ENCODE assay signal across 2 cellular contexts in the genomic region with DNA sequence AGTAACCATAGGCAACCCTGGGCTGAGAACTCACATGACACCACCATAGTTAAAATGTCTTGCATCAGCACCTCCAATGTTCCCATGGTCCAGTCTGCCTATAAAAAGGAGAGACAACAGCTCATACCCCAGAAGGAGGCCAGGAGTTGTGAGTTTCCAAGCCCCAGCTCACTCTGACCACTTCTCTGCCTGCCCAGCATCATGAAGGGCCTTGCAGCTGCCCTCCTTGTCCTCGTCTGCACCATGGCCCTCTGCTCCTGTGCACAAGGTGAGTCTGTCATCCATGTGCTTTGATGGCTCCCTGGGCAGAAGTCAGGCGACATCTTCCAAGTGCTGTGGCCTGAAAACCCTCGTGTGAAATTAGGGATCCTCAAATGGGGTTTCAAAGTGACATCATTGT.
TF ChIP-seq lines count a peak whose summit lies in the region.

CCL18 (plus strand) TSS at position 131 of the 400 bp plus-strand sequence; CDS start at position 202, 71 bp downstream.

TF ChIP-seq in HEK293, 187 proteins besides CTCF, POLR2A, EP300 and RAD21 (continued from another document):
- peak; percentile 40; the same call in 1 of the 2 replicates for TF ChIP-seq ATF2 (tag by site-specific recombination; IDR thresholded peaks at IDR 0.05; ENCODE audit: low read depth)
- no peak for TF ChIP-seq ZNF274 (IDR thresholded peaks at IDR 0.05; ENCODE audit: low read length)
- peak; percentile 32; the same call in 1 of the 2 replicates for TF ChIP-seq ZNF274 (tag by site-specific recombination; IDR thresholded peaks at IDR 0.05; ENCODE audit: borderline replicate concordance)

TF ChIP-seq in GM23338, 12 proteins besides CTCF, POLR2A, EP300 and RAD21 (continued from another document):
- TF ChIP-seq, protein P1, sequence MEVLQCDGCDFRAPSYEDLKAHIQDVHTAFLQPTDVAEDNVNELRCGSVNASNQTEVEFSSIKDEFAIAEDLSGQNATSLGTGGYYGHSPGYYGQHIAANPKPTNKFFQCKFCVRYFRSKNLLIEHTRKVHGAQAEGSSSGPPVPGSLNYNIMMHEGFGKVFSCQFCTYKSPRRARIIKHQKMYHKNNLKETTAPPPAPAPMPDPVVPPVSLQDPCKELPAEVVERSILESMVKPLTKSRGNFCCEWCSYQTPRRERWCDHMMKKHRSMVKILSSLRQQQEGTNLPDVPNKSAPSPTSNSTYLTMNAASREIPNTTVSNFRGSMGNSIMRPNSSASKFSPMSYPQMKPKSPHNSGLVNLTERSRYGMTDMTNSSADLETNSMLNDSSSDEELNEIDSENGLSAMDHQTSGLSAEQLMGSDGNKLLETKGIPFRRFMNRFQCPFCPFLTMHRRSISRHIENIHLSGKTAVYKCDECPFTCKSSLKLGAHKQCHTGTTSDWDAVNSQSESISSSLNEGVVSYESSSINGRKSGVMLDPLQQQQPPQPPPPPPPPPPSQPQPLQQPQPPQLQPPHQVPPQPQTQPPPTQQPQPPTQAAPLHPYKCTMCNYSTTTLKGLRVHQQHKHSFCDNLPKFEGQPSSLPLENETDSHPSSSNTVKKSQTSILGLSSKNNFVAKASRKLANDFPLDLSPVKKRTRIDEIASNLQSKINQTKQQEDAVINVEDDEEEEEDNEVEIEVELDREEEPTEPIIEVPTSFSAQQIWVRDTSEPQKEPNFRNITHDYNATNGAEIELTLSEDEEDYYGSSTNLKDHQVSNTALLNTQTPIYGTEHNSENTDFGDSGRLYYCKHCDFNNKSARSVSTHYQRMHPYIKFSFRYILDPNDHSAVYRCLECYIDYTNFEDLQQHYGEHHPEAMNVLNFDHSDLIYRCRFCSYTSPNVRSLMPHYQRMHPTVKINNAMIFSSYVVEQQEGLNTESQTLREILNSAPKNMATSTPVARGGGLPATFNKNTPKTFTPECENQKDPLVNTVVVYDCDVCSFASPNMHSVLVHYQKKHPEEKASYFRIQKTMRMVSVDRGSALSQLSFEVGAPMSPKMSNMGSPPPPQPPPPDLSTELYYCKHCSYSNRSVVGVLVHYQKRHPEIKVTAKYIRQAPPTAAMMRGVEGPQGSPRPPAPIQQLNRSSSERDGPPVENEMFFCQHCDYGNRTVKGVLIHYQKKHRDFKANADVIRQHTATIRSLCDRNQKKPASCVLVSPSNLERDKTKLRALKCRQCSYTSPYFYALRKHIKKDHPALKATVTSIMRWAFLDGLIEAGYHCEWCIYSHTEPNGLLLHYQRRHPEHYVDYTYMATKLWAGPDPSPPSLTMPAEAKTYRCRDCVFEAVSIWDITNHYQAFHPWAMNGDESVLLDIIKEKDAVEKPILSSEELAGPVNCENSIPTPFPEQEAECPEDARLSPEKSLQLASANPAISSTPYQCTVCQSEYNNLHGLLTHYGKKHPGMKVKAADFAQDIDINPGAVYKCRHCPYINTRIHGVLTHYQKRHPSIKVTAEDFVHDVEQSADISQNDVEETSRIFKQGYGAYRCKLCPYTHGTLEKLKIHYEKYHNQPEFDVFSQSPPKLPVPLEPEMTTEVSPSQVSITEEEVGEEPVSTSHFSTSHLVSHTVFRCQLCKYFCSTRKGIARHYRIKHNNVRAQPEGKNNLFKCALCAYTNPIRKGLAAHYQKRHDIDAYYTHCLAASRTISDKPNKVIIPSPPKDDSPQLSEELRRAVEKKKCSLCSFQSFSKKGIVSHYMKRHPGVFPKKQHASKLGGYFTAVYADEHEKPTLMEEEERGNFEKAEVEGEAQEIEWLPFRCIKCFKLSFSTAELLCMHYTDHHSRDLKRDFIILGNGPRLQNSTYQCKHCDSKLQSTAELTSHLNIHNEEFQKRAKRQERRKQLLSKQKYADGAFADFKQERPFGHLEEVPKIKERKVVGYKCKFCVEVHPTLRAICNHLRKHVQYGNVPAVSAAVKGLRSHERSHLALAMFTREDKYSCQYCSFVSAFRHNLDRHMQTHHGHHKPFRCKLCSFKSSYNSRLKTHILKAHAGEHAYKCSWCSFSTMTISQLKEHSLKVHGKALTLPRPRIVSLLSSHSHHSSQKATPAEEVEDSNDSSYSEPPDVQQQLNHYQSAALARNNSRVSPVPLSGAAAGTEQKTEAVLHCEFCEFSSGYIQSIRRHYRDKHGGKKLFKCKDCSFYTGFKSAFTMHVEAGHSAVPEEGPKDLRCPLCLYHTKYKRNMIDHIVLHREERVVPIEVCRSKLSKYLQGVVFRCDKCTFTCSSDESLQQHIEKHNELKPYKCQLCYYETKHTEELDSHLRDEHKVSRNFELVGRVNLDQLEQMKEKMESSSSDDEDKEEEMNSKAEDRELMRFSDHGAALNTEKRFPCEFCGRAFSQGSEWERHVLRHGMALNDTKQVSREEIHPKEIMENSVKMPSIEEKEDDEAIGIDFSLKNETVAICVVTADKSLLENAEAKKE (CRISPR knock-in tag; IDR thresholded peaks at IDR 0.05), result no peak
- no peak for TF ChIP-seq STAT1 (IDR thresholded peaks at IDR 0.05; ENCODE audit: unreplicated experiment)
- no peak for TF ChIP-seq REST (IDR thresholded peaks at IDR 0.05; ENCODE audit: unreplicated experiment)
- TF ChIP-seq ZNF331 (CRISPR knock-in tag; IDR thresholded peaks at IDR 0.05; ENCODE audit: low read depth), result no peak
- no peak for TF ChIP-seq NANOG (IDR thresholded peaks at IDR 0.05; ENCODE audit: borderline replicate concordance)
- no peak for TF ChIP-seq EZH2 (IDR thresholded peaks at IDR 0.05; ENCODE audit: low read depth, unreplicated experiment)
- TF ChIP-seq CREB1 (CRISPR knock-in tag; IDR thresholded peaks at IDR 0.05; ENCODE audit: low read depth), result no peak
